7 cellular contexts compared by ENCODE assay signal in the genomic region with DNA sequence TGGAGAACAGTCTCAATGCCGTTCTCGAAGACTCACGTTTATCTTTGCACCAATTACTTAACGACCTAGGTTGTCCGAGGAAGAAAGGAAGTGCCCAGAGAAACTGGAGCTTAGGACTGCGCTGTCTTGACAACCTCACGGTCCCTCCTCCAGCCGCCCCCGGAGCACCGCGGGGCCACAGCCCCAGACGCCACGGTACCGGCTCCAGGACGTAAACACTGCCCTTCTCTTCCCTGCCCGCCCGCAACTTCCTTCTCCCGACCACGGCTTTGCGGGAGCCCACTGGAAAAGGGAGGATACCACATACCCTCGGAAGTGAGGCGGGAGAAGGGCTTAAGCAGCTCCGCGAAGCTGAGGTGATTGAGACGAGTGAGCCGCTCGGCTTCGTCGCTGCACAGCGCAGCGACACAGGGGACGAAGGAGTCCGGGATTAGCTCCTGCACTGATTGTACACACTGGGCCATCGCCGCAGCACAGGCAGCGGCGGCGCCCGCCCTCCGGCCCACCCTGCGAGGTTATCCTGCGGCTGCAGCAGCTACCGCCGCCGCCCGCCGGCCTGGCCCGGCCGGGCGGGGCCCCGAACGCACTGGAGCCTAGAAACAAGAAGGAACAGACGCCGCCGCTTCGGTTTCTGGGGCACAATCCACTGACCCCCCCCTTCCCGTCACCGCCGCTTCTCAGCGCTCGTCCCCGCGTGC. TPM values are rescaled to one million over a fixed set of nuclear protein-coding genes. Genes with fewer than 3 reads are reported as not detected.
DNase-seq lines count a peak whose midpoint lies in the region; ATAC-seq and TF ChIP-seq lines count a peak whose summit lies in the region.

No MANE protein-coding gene starts in this region.

- H3K9me3 Mint-ChIP-seq in stimulated activated naive CD8-positive, alpha-beta T cell treated with anti-CD3 and anti-CD28 coated beads, Interleukin-15, Interleukin-2, amounts not matched to agents 100 ng/mL and 50 ng/mL, for 24 hours: no peaks in the 10 kb centered on the region

- ATAC-seq in GM21786 (IDR thresholded peaks at IDR 0.05; ENCODE audit: unreplicated experiment): peak; percentile 20

- in situ Hi-C loops in KBM-7 (cut with MboI; ENCODE audit: low pct_unique_long_range_greater_than_20kb, low sequenced_read_pairs): no loop called here

- H3K4me3 ChIP-seq in WI38 (ENCODE audit: low read depth, low read length) (peak overlapping the region; percentile 70), epithelial cell of esophagus (ENCODE audit: low read length) (peak overlapping the region; percentile 86)

- TF ChIP-seq CTCF in GM10266 (IDR thresholded peaks at IDR 0.05; ENCODE audit: control insufficient read depth, insufficient read depth, low read depth, missing control alignments): no peak
- TF ChIP-seq CTCF in WI38 (IDR thresholded peaks at IDR 0.05; ENCODE audit: low read depth, low read length): no peak
- TF ChIP-seq CTCF in epithelial cell of esophagus (IDR thresholded peaks at IDR 0.05; ENCODE audit: insufficient read depth, low read depth, low read length, missing control alignments): no peak

- peak overlapping the region; percentile 100 for H3K4me3 Mint-ChIP-seq in stimulated activated naive CD8-positive, alpha-beta T cell treated with anti-CD3 and anti-CD28 coated beads, Interleukin-15, Interleukin-2, amounts not matched to agents 100 ng/mL and 50 ng/mL, for 24 hours

- peak; percentile 70 for DNase-seq in GM10266 (ENCODE audit: extremely low spot score)
- peak; percentile 77 for DNase-seq in KBM-7
- peak; percentile 59 for DNase-seq in epithelial cell of esophagus (ENCODE audit: low read depth)
- DNase-seq in mucosa of gallbladder (ENCODE audit: low spot score): peak; percentile 19

- peak overlapping the region; percentile 98 for H3K27ac Mint-ChIP-seq in stimulated activated naive CD8-positive, alpha-beta T cell treated with anti-CD3 and anti-CD28 coated beads, Interleukin-15, Interleukin-2, amounts not matched to agents 100 ng/mL and 50 ng/mL, for 24 hours

- peaks cover 14% of the 10 kb centered on the region for H3K36me3 Mint-ChIP-seq in stimulated activated naive CD8-positive, alpha-beta T cell treated with anti-CD3 and anti-CD28 coated beads, Interleukin-15, Interleukin-2, amounts not matched to agents 100 ng/mL and 50 ng/mL, for 24 hours (ENCODE audit: low read depth)

- peaks cover 58% of the 10 kb centered on the region for H3K4me1 Mint-ChIP-seq in stimulated activated naive CD8-positive, alpha-beta T cell treated with anti-CD3 and anti-CD28 coated beads, Interleukin-15, Interleukin-2, amounts not matched to agents 100 ng/mL and 50 ng/mL, for 24 hours (ENCODE audit: low read depth)

- no peaks in the 10 kb centered on the region for H3K27me3 Mint-ChIP-seq in stimulated activated naive CD8-positive, alpha-beta T cell treated with anti-CD3 and anti-CD28 coated beads, Interleukin-15, Interleukin-2, amounts not matched to agents 100 ng/mL and 50 ng/mL, for 24 hours

RNA-seq across cellular contexts. Expression of a gene that starts 0.5 kb away (rescaled TPM):
- total RNA-seq in mucosa of gallbladder: 50.4 TPM

Comparison
In these comparisons a context has a peak if more than half of its experiments do, and no peak if none do; other contexts are left out.
1. Peak in every context shown above with its lines: DNase-seq, ATAC-seq and H3K4me3 ChIP-seq.
2. DNase-seq: peak in every context shown above with its lines; median percentile 77 in KBM-7; 70 in GM10266; 59 in epithelial cell of esophagus; 19 in mucosa of gallbladder.